18 cellular contexts compared by ENCODE assay signal in the genomic region with DNA sequence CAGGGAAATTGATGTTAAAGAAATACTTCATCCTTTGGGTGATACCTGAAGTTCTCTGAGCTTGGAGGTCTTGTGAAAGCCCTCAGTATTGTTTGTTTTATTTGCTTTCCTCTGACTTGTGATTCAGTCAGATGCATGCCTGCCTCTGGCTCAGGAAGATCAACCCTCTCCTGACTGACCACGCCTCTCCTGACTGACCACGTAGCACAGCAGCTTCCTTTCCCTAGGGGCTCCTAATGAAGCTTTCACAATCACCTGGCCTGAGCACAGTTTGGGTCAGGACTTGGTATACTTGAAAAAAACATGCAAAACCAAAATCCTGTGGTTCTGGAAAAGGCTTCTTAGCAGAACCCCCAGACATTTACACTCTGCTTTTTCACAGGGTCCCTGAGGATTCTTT. TPM values are rescaled to one million over a fixed set of nuclear protein-coding genes. Genes with fewer than 3 reads are reported as not detected.
DNase-seq lines count a peak whose midpoint lies in the region; ATAC-seq and TF ChIP-seq lines count a peak whose summit lies in the region.
"Had no signal": no experiment of that assay in that cellular context is flagged by ENCODE, and none has a peak within 500 bp of the region (broad histone marks: within the 10 kb centered on the region; RNA-seq: fewer than 3 reads in every experiment).

No MANE protein-coding gene starts in this region.

- POLR2A ChIA-PET in PC-9 (lab: Charles Lee; ENCODE audit: unreplicated experiment) = interaction anchor here (0.5 kb wide), 1 partner anchor 151 kb away, joined by 7 read pairs; no protein-coding TSS in a partner anchor

- H3K79me2 ChIP-seq in PC-9 (ENCODE audit: low read depth) = peaks cover 32% of the 10 kb centered on the region
- H3K79me2 ChIP-seq: parathyroid adenoma had no signal

- no TSS peak for BruUV-seq in PC-9 (replicated peaks; lab: Mats Ljungman, UMichigan)

- ATAC-seq in HG02885 (IDR thresholded peaks at IDR 0.05; ENCODE audit: poor library complexity, unreplicated experiment) (no peak), HG03378 (IDR thresholded peaks at IDR 0.05; ENCODE audit: unreplicated experiment) (no peak)
- ATAC-seq: heart left ventricle had no signal

- peak overlapping the region; percentile 54 for H3K4me2 ChIP-seq in PC-9

- peaks cover 52% of the 10 kb centered on the region for H3K4me1 ChIP-seq in PC-9 (replicated peaks; ENCODE audit: insufficient read depth)
- H3K4me1 ChIP-seq: parathyroid adenoma had no signal

- CTCF ChIA-PET in PC-9 (lab: Charles Lee) = no interaction called here

- H3K36me3 ChIP-seq in PC-9 (ENCODE audit: low read depth) = peaks cover 7% of the 10 kb centered on the region; the same call in 1 of the 2 replicates

- TF ChIP-seq CTCF in PC-9 (conservative IDR thresholded peaks at IDR 0.05) (no peak), epithelial cell of proximal tubule (conservative IDR thresholded peaks at IDR 0.05; ENCODE audit: low read depth, low read length) (no peak)

- peak; percentile 88 for DNase-seq in ELR (ENCODE audit: low read depth)
- peak; percentile 49 to 87 for DNase-seq in PC-9
- DNase-seq in epithelial cell of proximal tubule (ENCODE audit: low read depth) = peak; percentile 55
- peak; percentile 79 for DNase-seq in skeletal muscle cell (ENCODE audit: low read depth)
- no peak for DNase-seq in NCI-H1105 treated with DMSO at 0.1 percent for 48 hours (lab: John Stamatoyannopoulos, UW)
- DNase-seq in 8988T = no peak
- DNase-seq: activated CD4-positive, alpha-beta T cell treated with anti-CD3 and anti-CD28 coated beads for 4 hours; activated gamma-delta T cell treated with Interleukin-2 at 50 U/mL for 16 hours; DMS 273 treated with DMSO at 0.1 percent for 48 hours; heart left ventricle; NCI-H1092; NCI-H748 treated with DMSO at 0.1 percent for 48 hours; stimulated activated CD4-positive, alpha-beta T cell treated with anti-CD3 and anti-CD28 coated beads, Interleukin-4, amount 100 ng/mL, for 4 hours had no signal

- H3K27ac ChIP-seq in PC-9 = peak overlapping the region; percentile 67
- H3K27ac ChIP-seq: HL-60, parathyroid adenoma had no signal

- H3K27me3 ChIP-seq in PC-9 (ENCODE audit: insufficient read depth, low read depth) = no peaks in the 10 kb centered on the region
- H3K27me3 ChIP-seq: heart left ventricle had no signal

- H2AFZ ChIP-seq in PC-9 = no peak overlapping the region
- H2AFZ ChIP-seq: parathyroid adenoma had no signal

- no peaks in the 10 kb centered on the region for H4K20me1 ChIP-seq in PC-9 (ENCODE audit: insufficient read depth)

- H3K9me2 ChIP-seq in PC-9 (ENCODE audit: insufficient read depth) = no peaks in the 10 kb centered on the region

- intact Hi-C loops in PC-9 (cut with micrococcal nuclease; ENCODE audit: unreplicated experiment) = no loop called here

- H3K4me3 ChIP-seq in PC-9 (no peak overlapping the region), epithelial cell of proximal tubule (ENCODE audit: low read depth, low read length) (no peak overlapping the region), skeletal muscle cell (ENCODE audit: low read depth, low read length) (peak overlapping the region; percentile 72)
- H3K4me3 ChIP-seq: lung had no signal

- no peaks in the 10 kb centered on the region for H3K9me3 ChIP-seq in PC-9 (ENCODE audit: insufficient read depth, low read depth)
- H3K9me3 ChIP-seq: heart left ventricle had no signal

- H3F3A ChIP-seq in PC-9 (ENCODE audit: insufficient read depth, low read depth) = peaks cover 16% of the 10 kb centered on the region

RNA-seq across cellular contexts. Expression of gene TGFBI, which starts 3.8 kb away (rescaled TPM):
- total RNA-seq in PC-9 (2021) = 430 and 437 TPM in 2 replicates
- total RNA-seq in epithelial cell of proximal tubule = 336 and 371 TPM in 2 replicates

Comparison
In these comparisons a context has a peak if more than half of its experiments do, and no peak if none do; other contexts are left out.
1. DNase-seq: peak in ELR (single experiment), PC-9 (2 of 2), epithelial cell of proximal tubule (single experiment) and skeletal muscle cell (single experiment); none in NCI-H1105 treated with DMSO at 0.1 percent for 48 hours (single experiment) and 8988T (single experiment).